7 cellular contexts compared by ENCODE assay signal in genomic region chr12:111367661-111368221, GRCh38. TPM values are rescaled to one million over a fixed set of nuclear protein-coding genes. Genes with fewer than 3 reads are reported as not detected.
DNase-seq lines count a peak whose midpoint lies in the region; ATAC-seq and TF ChIP-seq lines count a peak whose summit lies in the region.

No MANE protein-coding gene starts in this region.

- peaks cover 6% of the 10 kb centered on the region for H3K36me3 Mint-ChIP-seq in IgD-negative memory B cell

- peak overlapping the region in 4 of 5 donors; percentile 68 to 92 (median 89) for H3K9ac ChIP-seq in subcutaneous abdominal adipose tissue (ENCODE audit: low read length in 5 of 5)

- H3K4me1 Mint-ChIP-seq in IgD-negative memory B cell, result peaks cover 12 to 17% (median 14%) of the 10 kb centered on the region in 3 donors

- peak overlapping the region in 1 of 3 donors; percentile 87 for H3K27ac Mint-ChIP-seq in IgD-negative memory B cell

- H3K27me3 Mint-ChIP-seq in IgD-negative memory B cell, result peaks cover 6% of the 10 kb centered on the region

- intact Hi-C loops in ascending aorta (cut with DNase I), result loop anchor here (2.0 kb wide), 1 partner anchor 37 kb away; the partner anchor contains the start of gene SH2B3

- TF ChIP-seq CTCF in ascending aorta (IDR thresholded peaks at IDR 0.05), result no peak

- peak overlapping the region; percentile 67 to 69 for H3K27ac ChIP-seq in ascending aorta
- H3K27ac ChIP-seq in subcutaneous abdominal adipose tissue (ENCODE audit: low read depth, low read length), result no peak overlapping the region

- H3K4me3 ChIP-seq in ascending aorta (peak overlapping the region; percentile 79 to 91), subcutaneous abdominal adipose tissue (ENCODE audit: low read depth in 1 of 5, low read length in 5 of 5) (peak overlapping the region; percentile 67 to 94 (median 85))

- H3K36me3 ChIP-seq in ascending aorta (peaks cover 6 to 14% of the 10 kb centered on the region in 2 donors), subcutaneous abdominal adipose tissue (ENCODE audit: control insufficient read depth in 5 of 5, insufficient read depth in 5 of 5, low read length in 5 of 5) (peaks cover 0 to 28% (median 13%) of the 10 kb centered on the region in 5 donors)

- peaks cover 0 to 9% of the 10 kb centered on the region in 2 donors for H3K4me1 ChIP-seq in ascending aorta
- H3K4me1 ChIP-seq in subcutaneous abdominal adipose tissue (ENCODE audit: control insufficient read depth in 5 of 5, insufficient read depth in 5 of 5, low read length in 5 of 5), result peaks cover 6 to 51% (median 43%) of the 10 kb centered on the region in 5 donors

- DNase-seq in ascending aorta (ENCODE audit: low spot score in 2 of 2), result no peak
- DNase-seq in kidney tubule cell (ENCODE audit: low spot score), result peak; percentile 46

- ATAC-seq in HG02610 (IDR thresholded peaks at IDR 0.05; ENCODE audit: unreplicated experiment) (no peak), HG02642 (IDR thresholded peaks at IDR 0.05; ENCODE audit: poor library complexity, unreplicated experiment) (no peak), HG03460 (IDR thresholded peaks at IDR 0.05; ENCODE audit: unreplicated experiment) (no peak)

- H3K9me3 Mint-ChIP-seq in IgD-negative memory B cell, result no peaks in the 10 kb centered on the region

- H3K9me3 ChIP-seq in ascending aorta (no peaks in the 10 kb centered on the region), subcutaneous abdominal adipose tissue (ENCODE audit: control insufficient read depth in 5 of 5, low read length in 5 of 5) (no peaks in the 10 kb centered on the region)

- H3K27me3 ChIP-seq in ascending aorta (no peaks in the 10 kb centered on the region), subcutaneous abdominal adipose tissue (ENCODE audit: control insufficient read depth in 5 of 5, insufficient read depth in 4 of 5, low read length in 5 of 5) (no peaks in the 10 kb centered on the region)

- H3K4me3 Mint-ChIP-seq in IgD-negative memory B cell, result peak overlapping the region; percentile 85 to 90 (median 88)

RNA-seq across cellular contexts. Expression of gene PHETA1, which starts 1.2 kb away (rescaled TPM):
- 2.6 TPM for polyA plus RNA-seq in IgD-negative memory B cell
- 12.9 TPM for total RNA-seq in ascending aorta

RNA-seq across cellular contexts. Expression of gene SH2B3, which starts 38.0 kb away (rescaled TPM):
- 10.3 TPM for polyA plus RNA-seq in IgD-negative memory B cell
- 124 TPM for total RNA-seq in ascending aorta
